ENCODE assay signal across 8 cellular contexts in the genomic region with DNA sequence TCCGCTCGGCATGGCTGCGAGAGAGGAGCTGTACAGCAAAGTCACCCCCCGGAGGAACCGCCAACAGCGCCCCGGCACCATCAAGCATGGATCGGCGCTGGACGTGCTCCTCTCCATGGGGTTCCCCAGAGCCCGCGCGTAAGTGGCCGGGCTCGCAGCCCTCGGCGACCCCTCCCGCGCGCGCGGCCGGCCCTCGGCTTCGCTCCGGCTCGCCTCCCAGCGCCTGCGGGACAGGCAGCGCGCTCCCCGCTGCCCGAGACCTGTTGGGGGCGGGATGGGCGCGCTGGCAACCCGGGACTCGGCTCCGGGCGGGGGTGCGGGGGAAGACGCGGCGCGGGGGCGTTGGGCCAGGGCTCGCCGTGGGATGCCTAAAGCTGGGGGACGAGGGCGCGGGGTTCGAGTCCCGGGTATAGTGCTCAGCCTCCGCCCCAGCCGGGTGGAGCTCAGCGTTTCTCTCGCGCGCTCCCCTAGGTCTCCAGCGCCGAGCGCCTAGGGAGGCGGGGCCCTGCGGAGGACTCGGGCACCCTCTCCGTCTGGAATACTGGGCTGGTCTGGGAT. TPM values are rescaled to one million over a fixed set of nuclear protein-coding genes. Genes with fewer than 3 reads are reported as not detected.
DNase-seq lines count a peak whose midpoint lies in the region; ATAC-seq and TF ChIP-seq lines count a peak whose summit lies in the region.

No MANE protein-coding gene starts in this region.

- H3K4me3 ChIP-seq in astrocyte of the spinal cord (ENCODE audit: low read depth, low read length) (peak overlapping the region; percentile 88), spleen (peak overlapping the region; percentile 85 to 97 (median 94))

- TF ChIP-seq POLR2A in spleen (IDR thresholded peaks at IDR 0.05): no peak

- no peaks in the 10 kb centered on the region for H3K36me3 ChIP-seq in spleen

- 0 to 1% (median 0%) methylated on average over 6 to 66 of the region's 66 CpGs for WGBS in spleen, 5 donors

- POLR2A ChIA-PET in CD4-positive, alpha-beta T cell (lab: Charles Lee): interaction anchor here (0.8 to 4.0 kb wide), 17 partner anchors 9 to 398 kb away, joined by 3 to 70 read pairs (median 9); no protein-coding TSS in a partner anchor

- H3K27ac ChIP-seq in CD4-positive, alpha-beta T cell (ENCODE audit: low read depth, low read length): peak overlapping the region; percentile 61
- H3K27ac ChIP-seq in spleen: peak overlapping the region; percentile 76 to 97 (median 93)

- H3K9me3 Mint-ChIP-seq in CD4-positive, alpha-beta T cell: no peaks in the 10 kb centered on the region

- intact Hi-C loops in CD4-positive, alpha-beta T cell (cut with DNase I, micrococcal nuclease): loop anchor here (1.0 to 10.0 kb wide), 6 partner anchors 19 to 399 kb away; no protein-coding TSS in a partner anchor
- intact Hi-C loops in spleen (cut with DNase I; ENCODE audit: low total_unique reads): no loop called here

- H3K4me1 Mint-ChIP-seq in CD4-positive, alpha-beta T cell (ENCODE audit: low read depth): peaks cover 56% of the 10 kb centered on the region

- no peaks in the 10 kb centered on the region for H3K27me3 Mint-ChIP-seq in CD4-positive, alpha-beta T cell

- peak; percentile 55 for ATAC-seq in CD4-positive, alpha-beta T cell (ENCODE audit: poor library complexity)
- peak; percentile 34 for ATAC-seq in GM21367 (IDR thresholded peaks at IDR 0.05; ENCODE audit: unreplicated experiment)

- DNase-seq in CD4-positive, alpha-beta T cell: peak; percentile 19 to 48 (median 28)
- peak; percentile 54 for DNase-seq in HPDE6-E6E7 (ENCODE audit: extremely low spot score)
- DNase-seq in T1000 (lab: John Stamatoyannopoulos, UW): peak; percentile 22
- DNase-seq in astrocyte of the spinal cord (ENCODE audit: low read depth, low spot score): peak; percentile 75
- DNase-seq in iPS-NIHi7 (ENCODE audit: extremely low spot score): peak; percentile 62
- peak; percentile 93 for DNase-seq in spleen
- no peak for DNase-seq in effector CD8-positive, alpha-beta T cell (lab: John Stamatoyannopoulos, UW)

- H3K9me3 ChIP-seq in CD4-positive, alpha-beta T cell (ENCODE audit: control insufficient read depth, low read length): no peaks in the 10 kb centered on the region
- H3K9me3 ChIP-seq in spleen: no peaks in the 10 kb centered on the region

- CTCF ChIA-PET in CD4-positive, alpha-beta T cell (lab: Charles Lee): interaction anchor here (0.8 to 2.7 kb wide), 20 partner anchors 11 to 126 kb away, joined by 3 to 28 read pairs (median 5); no protein-coding TSS in a partner anchor

- TF ChIP-seq CTCF in CD4-positive, alpha-beta T cell (IDR thresholded peaks at IDR 0.05): no peak
- TF ChIP-seq CTCF in astrocyte of the spinal cord (IDR thresholded peaks at IDR 0.05; ENCODE audit: low read depth, low read length): no peak
- peak in 1 of 11 experiments; percentile 11 for TF ChIP-seq CTCF in spleen (IDR thresholded peaks at IDR 0.05 in 8 of 11, conservative IDR thresholded peaks at IDR 0.05 in 3 of 11)

- H3K4me1 ChIP-seq in spleen: peaks cover 34 to 74% (median 57%) of the 10 kb centered on the region in 6 donors

- in situ Hi-C loops in astrocyte of the spinal cord (cut with HindIII; ENCODE audit: low sequenced_read_pairs): no loop called here

- H3K27me3 ChIP-seq in CD4-positive, alpha-beta T cell (ENCODE audit: control insufficient read depth, insufficient read depth, low read length): no peaks in the 10 kb centered on the region
- peaks cover 0 to 13% (median 0%) of the 10 kb centered on the region in 7 donors for H3K27me3 ChIP-seq in spleen (replicated peaks in 1 of 7)

- H3K4me3 Mint-ChIP-seq in CD4-positive, alpha-beta T cell: peak overlapping the region; percentile 100

- peak overlapping the region; percentile 91 for H3K27ac Mint-ChIP-seq in CD4-positive, alpha-beta T cell

- H3K36me3 Mint-ChIP-seq in CD4-positive, alpha-beta T cell (ENCODE audit: low read depth): peaks cover 10% of the 10 kb centered on the region

RNA-seq across cellular contexts. Expression of gene UBASH3B, which starts 0.6 kb away (rescaled TPM):
- total RNA-seq in CD4-positive, alpha-beta T cell: 10 to 100 TPM; 24.5 to 28.6 TPM
- 100 to 1,000 TPM in 4 of 7 donors, 10 to 100 TPM in 3; 68.2 to 190 (median 156) TPM for total RNA-seq in spleen
- 10 to 100 TPM in 1 of 3 donors, 1 to 10 TPM in 2; 4.4 to 17.8 (median 6.7) TPM for polyA plus RNA-seq in spleen
